Comparison of ENCODE assay signal across 1 cellular context in genomic region chr10:80465839-80466590, GRCh38.
TF ChIP-seq lines count a peak whose summit lies in the region.

No MANE protein-coding gene starts in this region.

TF ChIP-seq in K562, 482 proteins besides CTCF, POLR2A, EP300 and RAD21 (continued from another document):
- TF ChIP-seq ARID3A (IDR thresholded peaks at IDR 0.05; ENCODE audit: borderline replicate concordance, low read depth, low read length) (0 out of 2 replicates have a peak, but pooled peaks have one; percentile 7), ZNF121 (CRISPR knock-in tag; conservative IDR thresholded peaks at IDR 0.05) (0 out of 2 replicates have a peak, but pooled peaks have one; percentile 24), ZFX (CRISPR knock-in tag; IDR thresholded peaks at IDR 0.05) (0 out of 2 replicates have a peak, but pooled peaks have one; percentile 10)
TF ChIP-seq in K562: peak in this region for 5.
